In genomic region chr12:20368653-20369163, GRCh38 we compare ENCODE assay signal across 8 cellular contexts.
A peak's percentile ranks its signal among the peaks of the same experiment; 100 is the strongest.
DNase-seq lines count a peak whose midpoint lies in the region; ATAC-seq and TF ChIP-seq lines count a peak whose summit lies in the region.

No MANE protein-coding gene starts in this region.

- peaks cover 11% of the 10 kb centered on the region for H3K4me1 Mint-ChIP-seq in stimulated activated effector memory CD8-positive, alpha-beta T cell treated with anti-CD3 and anti-CD28 coated beads, Interleukin-12 subunit alpha, Interleukin-12 subunit beta, amount 100 ng/mL, for 72 hours

- no peak for TF ChIP-seq CTCF in NB4 (IDR thresholded peaks at IDR 0.05; ENCODE audit: low read depth, low read length)
- TF ChIP-seq CTCF in choroid plexus epithelial cell (conservative IDR thresholded peaks at IDR 0.05; ENCODE audit: low read depth, low read length), result no peak

- H3K4me3 ChIP-seq in NB4 (ENCODE audit: low read depth, low read length) (peak overlapping the region; percentile 62), choroid plexus epithelial cell (ENCODE audit: low read depth, low read length) (peak overlapping the region; percentile 76)

- TF ChIP-seq POLR2A in NB4 (IDR thresholded peaks at IDR 0.05; ENCODE audit: extremely low read depth, insufficient read length), result no peak

- peak; percentile 43 for ATAC-seq in stimulated activated effector memory CD8-positive, alpha-beta T cell treated with anti-CD3 and anti-CD28 coated beads, Interleukin-12 subunit alpha, Interleukin-12 subunit beta, amount 100 ng/mL, for 72 hours
- ATAC-seq in GM18873 (IDR thresholded peaks at IDR 0.05; ENCODE audit: low FRiP score, unreplicated experiment), result no peak
- ATAC-seq in GM21576 (IDR thresholded peaks at IDR 0.05; ENCODE audit: unreplicated experiment), result no peak
- no peak for ATAC-seq in GM18519 (IDR thresholded peaks at IDR 0.05; ENCODE audit: low FRiP score, unreplicated experiment)

- no peaks in the 10 kb centered on the region for H3K9me3 Mint-ChIP-seq in stimulated activated effector memory CD8-positive, alpha-beta T cell treated with anti-CD3 and anti-CD28 coated beads, Interleukin-12 subunit alpha, Interleukin-12 subunit beta, amount 100 ng/mL, for 72 hours

- no peaks in the 10 kb centered on the region for H3K36me3 Mint-ChIP-seq in stimulated activated effector memory CD8-positive, alpha-beta T cell treated with anti-CD3 and anti-CD28 coated beads, Interleukin-12 subunit alpha, Interleukin-12 subunit beta, amount 100 ng/mL, for 72 hours

- DNase-seq in D341Med (ENCODE audit: low spot score), result peak; percentile 74
- peak; percentile 72 for DNase-seq in NB4 (ENCODE audit: low read depth)
- peak; percentile 64 for DNase-seq in choroid plexus epithelial cell (ENCODE audit: low read depth)
- DNase-seq in kidney glomerular epithelial cell (lab: John Stamatoyannopoulos, UW), result peak; percentile 57
- DNase-seq in stimulated activated effector memory CD8-positive, alpha-beta T cell treated with anti-CD3 and anti-CD28 coated beads, Interleukin-12 subunit alpha, Interleukin-12 subunit beta, amount 100 ng/mL, for 72 hours (ENCODE audit: low spot score in 2 of 2), result no peak

- no peak overlapping the region for H3K27ac Mint-ChIP-seq in stimulated activated effector memory CD8-positive, alpha-beta T cell treated with anti-CD3 and anti-CD28 coated beads, Interleukin-12 subunit alpha, Interleukin-12 subunit beta, amount 100 ng/mL, for 72 hours

- peak overlapping the region; percentile 34 for H3K4me3 Mint-ChIP-seq in stimulated activated effector memory CD8-positive, alpha-beta T cell treated with anti-CD3 and anti-CD28 coated beads, Interleukin-12 subunit alpha, Interleukin-12 subunit beta, amount 100 ng/mL, for 72 hours

Comparison
In these comparisons a context has a peak if more than half of its experiments do, and no peak if none do; other contexts are left out.
1. DNase-seq: peak in D341Med (single experiment), NB4 (single experiment), choroid plexus epithelial cell (single experiment) and kidney glomerular epithelial cell (single experiment); none in stimulated activated effector memory CD8-positive, alpha-beta T cell treated with anti-CD3 and anti-CD28 coated beads, Interleukin-12 subunit alpha, Interleukin-12 subunit beta, amount 100 ng/mL, for 72 hours (0 of 2).